10 cellular contexts compared by ENCODE assay signal in genomic region chr22:17578129-17578754, GRCh38. TPM values are rescaled to one million over a fixed set of nuclear protein-coding genes. Genes with fewer than 3 reads are reported as not detected.
DNase-seq lines count a peak whose midpoint lies in the region; ATAC-seq and TF ChIP-seq lines count a peak whose summit lies in the region.
"Had no signal": no experiment of that assay in that cellular context is flagged by ENCODE, and none has a peak within 500 bp of the region (broad histone marks: within the 10 kb centered on the region; RNA-seq: fewer than 3 reads in every experiment).

No MANE protein-coding gene starts in this region.

- no peak overlapping the region for H3K4me3 ChIP-seq in fibroblast of lung (replicated peaks in 1 of 4; ENCODE audit: control extremely low read depth in 1 of 4, insufficient read depth in 1 of 4, low read depth in 3 of 4, low read length in 4 of 4)
- H3K4me3 ChIP-seq: ascending aorta had no signal

- no peaks in the 10 kb centered on the region for H4K20me1 ChIP-seq in fibroblast of lung (ENCODE audit: control insufficient read depth, extremely low read depth, insufficient read depth, low read length)

- no peaks in the 10 kb centered on the region for H3K9me3 ChIP-seq in fibroblast of lung (ENCODE audit: control insufficient read depth, insufficient read depth, low read depth, low read length)
- H3K9me3 ChIP-seq: ascending aorta had no signal

- peaks cover 2% of the 10 kb centered on the region for H3K27me3 ChIP-seq in fibroblast of lung (ENCODE audit: control insufficient read depth, insufficient read depth, low read length)
- H3K27me3 ChIP-seq: ascending aorta had no signal

- H3K9ac ChIP-seq in fibroblast of lung (ENCODE audit: insufficient read depth, low read length), result no peak overlapping the region

- peak overlapping the region; percentile 34 for H3K27ac Mint-ChIP-seq in mesothelial cell of epicardium
- no peak overlapping the region for H3K27ac Mint-ChIP-seq in WTC11
- H3K27ac Mint-ChIP-seq: activated CD4-positive, alpha-beta memory T cell treated with anti-CD3 and anti-CD28 coated beads for 36 hours had no signal

- H3K36me3 Mint-ChIP-seq in mesothelial cell of epicardium (no peaks in the 10 kb centered on the region), WTC11 (no peaks in the 10 kb centered on the region)
- H3K36me3 Mint-ChIP-seq: activated CD4-positive, alpha-beta memory T cell treated with anti-CD3 and anti-CD28 coated beads for 36 hours had no signal

- CTCF ChIA-PET in RWPE1 (lab: Yijun Ruan, JAX) (no interaction called here), WTC11 (lab: Charles Lee) (interaction anchor here (0.6 to 0.8 kb wide), 3 partner anchors 20 to 406 kb away, joined by 3 to 5 read pairs (median 5); no protein-coding TSS in a partner anchor)

- H3K4me3 Mint-ChIP-seq in mesothelial cell of epicardium (no peak overlapping the region), WTC11 (no peak overlapping the region)
- H3K4me3 Mint-ChIP-seq: activated CD4-positive, alpha-beta memory T cell treated with anti-CD3 and anti-CD28 coated beads for 36 hours had no signal

- in situ Hi-C loops in GM13977 (cut with MboI; ENCODE audit: low pct_unique_long_range_greater_than_20kb, low sequenced_read_pairs, unreplicated experiment), result no loop called here

- H3K36me3 ChIP-seq in fibroblast of lung (ENCODE audit: control insufficient read depth, insufficient read depth, low read length), result no peaks in the 10 kb centered on the region
- H3K36me3 ChIP-seq: ascending aorta had no signal

- H3K9me3 Mint-ChIP-seq in mesothelial cell of epicardium (no peaks in the 10 kb centered on the region), WTC11 (no peaks in the 10 kb centered on the region)
- H3K9me3 Mint-ChIP-seq: activated CD4-positive, alpha-beta memory T cell treated with anti-CD3 and anti-CD28 coated beads for 36 hours had no signal

- H3K27ac ChIP-seq in RWPE1, result peak overlapping the region; percentile 90
- H3K27ac ChIP-seq in fibroblast of lung (ENCODE audit: insufficient read depth, low read length), result no peak overlapping the region
- H3K27ac ChIP-seq: ascending aorta had no signal

- POLR2A ChIA-PET in RWPE1 (lab: Yijun Ruan, JAX; ENCODE audit: low non-redundant PET) (interaction anchor here (0.6 kb wide), 1 partner anchor 194 kb away, joined by 5 read pairs; no protein-coding TSS in a partner anchor), WTC11 (lab: Charles Lee) (no interaction called here)

- H3K4me1 Mint-ChIP-seq in mesothelial cell of epicardium (peaks cover 9% of the 10 kb centered on the region), WTC11 (0 out of 2 replicates have a peak, but pooled peaks cover 7% of the 10 kb centered on the region)

- no peaks in the 10 kb centered on the region for H3K4me1 ChIP-seq in fibroblast of lung (ENCODE audit: control insufficient read depth, extremely low read depth, insufficient read depth, low read length)
- H3K4me1 ChIP-seq: ascending aorta had no signal

- no peaks in the 10 kb centered on the region for H3K79me2 ChIP-seq in fibroblast of lung (ENCODE audit: control insufficient read depth, insufficient read depth, low read length)

- no peak overlapping the region for H3K4me2 ChIP-seq in fibroblast of lung (ENCODE audit: extremely low read depth, insufficient read depth, low read length)

- TF ChIP-seq CTCF in RWPE1 (conservative IDR thresholded peaks at IDR 0.05; ENCODE audit: low read depth) (no peak), fibroblast of lung (conservative IDR thresholded peaks at IDR 0.05 in 1 of 2, IDR thresholded peaks at IDR 0.05 in 1 of 2; ENCODE audit: low read depth in 1 of 2, low read length in 2 of 2) (no peak), mesothelial cell of epicardium (IDR thresholded peaks at IDR 0.05; ENCODE audit: unreplicated experiment) (no peak), WTC11 (IDR thresholded peaks at IDR 0.05) (no peak), GM13977 (IDR thresholded peaks at IDR 0.05; ENCODE audit: extremely low read depth, insufficient read depth, missing control alignments) (no peak)

- no peak overlapping the region for H2AFZ ChIP-seq in fibroblast of lung (ENCODE audit: low read length)

- H3K27me3 Mint-ChIP-seq in mesothelial cell of epicardium (ENCODE audit: low read depth) (no peaks in the 10 kb centered on the region), WTC11 (ENCODE audit: low read depth) (no peaks in the 10 kb centered on the region)
- H3K27me3 Mint-ChIP-seq: activated CD4-positive, alpha-beta memory T cell treated with anti-CD3 and anti-CD28 coated beads for 36 hours had no signal

- peak; percentile 50 for DNase-seq in A172 (ENCODE audit: low spot score)
- no peak for DNase-seq in RWPE1 (ENCODE audit: low spot score)
- DNase-seq in fibroblast of lung (ENCODE audit: low read depth in 2 of 2), result peak; percentile 56 to 65
- DNase-seq in mesothelial cell of epicardium (ENCODE audit: low spot score in 2 of 2, unreplicated experiment in 2 of 2), result no peak
- no peak for DNase-seq in WTC11 (ENCODE audit: low spot score)
- no peak for DNase-seq in NCI-H345 (lab: John Stamatoyannopoulos, UW)
- DNase-seq in GM13977 (ENCODE audit: low spot score), result no peak
- DNase-seq in stimulated activated CD4-positive, alpha-beta T cell treated with anti-CD3 and anti-CD28 coated beads, Interleukin-2, amount 100 ng/mL, for 48 hours, result no peak
- DNase-seq: activated CD4-positive, alpha-beta memory T cell treated with anti-CD3 and anti-CD28 coated beads for 36 hours had no signal

- no peak for ATAC-seq in WTC11

TF ChIP-seq in WTC11, 78 proteins besides CTCF, POLR2A, EP300 and RAD21 (continues in another document):
- TF ChIP-seq FOXP4 (CRISPR knock-in tag; IDR thresholded peaks at IDR 0.05) (no peak), CDX4 (CRISPR knock-in tag; IDR thresholded peaks at IDR 0.05; ENCODE audit: borderline replicate concordance) (no peak), SOX15 (CRISPR knock-in tag; IDR thresholded peaks at IDR 0.05) (no peak), ATF2 (CRISPR knock-in tag; IDR thresholded peaks at IDR 0.05; ENCODE audit: borderline replicate concordance, low read depth) (no peak), IRF2 (CRISPR knock-in tag; IDR thresholded peaks at IDR 0.05; ENCODE audit: borderline replicate concordance, low read depth) (no peak), RORB (CRISPR knock-in tag; IDR thresholded peaks at IDR 0.05) (no peak), GRHL2 (CRISPR knock-in tag; IDR thresholded peaks at IDR 0.05; ENCODE audit: insufficient replicate concordance, severe bottlenecking) (no peak), NFYB (CRISPR knock-in tag; conservative IDR thresholded peaks at IDR 0.05; ENCODE audit: low read depth) (no peak)

RNA-seq across cellular contexts. Expression of gene SLC25A18, which starts 14.9 kb away (rescaled TPM):
- total RNA-seq in A172 (2014; rRNA removed; shearing (Covaris generic)), result 0.09 TPM in 1 of 2 replicates, not detected in the other
- total RNA-seq in fibroblast of lung, result under 0.01 TPM in 1 of 2 replicates, not detected in the other
- polyA plus RNA-seq in fibroblast of lung, result 0.26 TPM in 1 of 2 replicates, not detected in the other
- 0.30 and 0.36 TPM in 2 replicates for polyA plus RNA-seq in fibroblast of lung (2012)
- polyA minus RNA-seq in fibroblast of lung (ENCODE audit: low replicate concordance), result not detected in 2 replicates
- total RNA-seq in mesothelial cell of epicardium, result 0.35 to 0.60 TPM (median 0.54 TPM) in 3 replicates
- total RNA-seq in WTC11 (2021), result 0.69 to 2.1 TPM (median 1.0 TPM) in 3 replicates
- total RNA-seq: activated CD4-positive, alpha-beta memory T cell treated with anti-CD3 and anti-CD28 coated beads for 36 hours; ascending aorta had no signal

RNA-seq across cellular contexts. Expression of gene ATP6V1E1, which starts 50.3 kb away (rescaled TPM):
- 183 and 220 TPM in 2 replicates for total RNA-seq in A172 (2014; rRNA removed; shearing (Covaris generic))
- 164 and 182 TPM in 2 replicates for total RNA-seq in fibroblast of lung
- 238 and 244 TPM in 2 replicates for polyA plus RNA-seq in fibroblast of lung
- 168 and 179 TPM in 2 replicates for polyA plus RNA-seq in fibroblast of lung (2012)
- 56.2 and 63.5 TPM in 2 replicates for polyA minus RNA-seq in fibroblast of lung (ENCODE audit: low replicate concordance)
- total RNA-seq in mesothelial cell of epicardium, result 52.6 to 54.1 TPM (median 53.2 TPM) in 3 replicates
- total RNA-seq in WTC11 (2021), result 81.1 to 88.1 TPM (median 82.3 TPM) in 3 replicates

Comparison
In these comparisons a context has a peak if more than half of its experiments do, and no peak if none do; other contexts are left out.
1. DNase-seq: peak in A172 (single experiment) and fibroblast of lung (2 of 2); none in RWPE1 (single experiment), mesothelial cell of epicardium (0 of 2), WTC11 (single experiment), NCI-H345 (single experiment), GM13977 (single experiment) and stimulated activated CD4-positive, alpha-beta T cell treated with anti-CD3 and anti-CD28 coated beads, Interleukin-2, amount 100 ng/mL, for 48 hours (0 of 2).